Comparison of ENCODE assay signal across 8 cellular contexts in the genomic region with DNA sequence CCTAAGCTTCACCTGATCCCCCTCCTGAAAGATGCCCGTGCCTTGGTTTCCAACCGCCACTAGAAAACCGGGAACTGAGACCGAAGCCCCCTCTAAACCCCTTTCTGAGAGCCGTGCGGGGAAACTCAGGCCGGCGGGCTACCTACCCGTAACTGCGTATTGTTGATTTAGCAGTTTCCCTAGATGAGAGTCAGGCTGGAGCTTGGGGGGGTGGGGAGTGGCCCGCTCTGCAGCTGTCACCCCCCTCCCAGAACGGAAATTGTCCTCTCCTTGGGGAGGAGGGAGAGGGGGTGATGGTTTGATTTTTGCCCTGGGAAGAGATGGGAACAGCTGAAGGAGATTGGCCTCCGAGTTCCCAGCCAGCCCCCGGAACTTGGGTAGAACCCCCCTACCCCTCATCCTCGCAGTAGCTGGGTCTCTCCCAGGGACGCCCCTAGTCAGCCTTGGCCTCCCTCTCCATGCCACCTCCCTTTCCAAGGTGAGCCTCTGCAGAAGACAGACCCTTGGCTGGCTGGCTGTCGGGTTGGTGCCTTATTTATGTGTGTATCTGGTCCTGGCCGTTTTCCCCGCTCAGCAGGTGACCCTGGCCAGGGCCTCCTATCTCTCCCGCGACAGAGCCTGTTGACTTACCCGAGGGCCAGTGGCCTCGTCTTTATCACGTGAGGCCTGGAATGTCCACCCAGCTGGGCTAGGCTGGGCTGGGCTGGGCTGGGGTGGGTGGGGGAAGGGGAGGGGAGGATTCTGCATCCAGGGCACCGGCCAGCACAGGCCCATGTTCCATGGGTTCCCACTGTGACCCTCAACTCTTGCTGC.
A peak's percentile ranks its signal among the peaks of the same experiment; 100 is the strongest.
DNase-seq lines count a peak whose midpoint lies in the region; ATAC-seq and TF ChIP-seq lines count a peak whose summit lies in the region.

No MANE protein-coding gene starts in this region.

- ATAC-seq in GM19328 (IDR thresholded peaks at IDR 0.05; ENCODE audit: unreplicated experiment) (no peak), GM21717 (IDR thresholded peaks at IDR 0.05; ENCODE audit: unreplicated experiment) (no peak), GM21367 (IDR thresholded peaks at IDR 0.05; ENCODE audit: unreplicated experiment) (no peak)

- peaks cover 31% of the 10 kb centered on the region; the same call in 1 of the 2 replicates for H4K20me1 ChIP-seq in KMS-11 (ENCODE audit: insufficient read depth)

- peak; percentile 58 for DNase-seq in AG20443 (ENCODE audit: low spot score)
- no peak for DNase-seq in cardiac fibroblast (ENCODE audit: low read depth in 2 of 2)
- DNase-seq in left kidney (ENCODE audit: low read depth, low spot score) = peak; percentile 95

- H3K9me3 ChIP-seq in stomach smooth muscle (ENCODE audit: control insufficient read depth in 2 of 2, low read length in 2 of 2) = no peaks in the 10 kb centered on the region

- TF ChIP-seq CTCF in KMS-11 (conservative IDR thresholded peaks at IDR 0.05; ENCODE audit: low read depth, low read length) (no peak), cardiac fibroblast (IDR thresholded peaks at IDR 0.05; ENCODE audit: low read depth, low read length) (no peak)

- no peaks in the 10 kb centered on the region for H3K27me3 ChIP-seq in KMS-11 (ENCODE audit: insufficient read depth, low read depth)
- no peaks in the 10 kb centered on the region for H3K27me3 ChIP-seq in stomach smooth muscle (ENCODE audit: control insufficient read depth in 1 of 2, insufficient read depth in 2 of 2, low read length in 2 of 2)

- H3K4me1 ChIP-seq in KMS-11 (ENCODE audit: low read depth, poor library complexity, severe bottlenecking) (peaks cover 49% of the 10 kb centered on the region), stomach smooth muscle (ENCODE audit: control insufficient read depth, insufficient read depth, low read length) (peaks cover 79% of the 10 kb centered on the region)

- peaks cover 72% of the 10 kb centered on the region for H3K79me2 ChIP-seq in KMS-11 (ENCODE audit: insufficient read depth, low read depth)

- no peak overlapping the region for H2AFZ ChIP-seq in KMS-11 (ENCODE audit: low read depth)

- H3K4me2 ChIP-seq in KMS-11 = peak overlapping the region; percentile 88

- peak overlapping the region; percentile 69 for H3K27ac ChIP-seq in KMS-11
- peak overlapping the region; percentile 90 for H3K27ac ChIP-seq in stomach smooth muscle (ENCODE audit: low read length)

- no peaks in the 10 kb centered on the region for H3K36me3 ChIP-seq in KMS-11 (ENCODE audit: insufficient read depth)
- no peaks in the 10 kb centered on the region for H3K36me3 ChIP-seq in stomach smooth muscle (ENCODE audit: control insufficient read depth in 2 of 2, insufficient read depth in 2 of 2, low read length in 2 of 2)

- H3K4me3 ChIP-seq in KMS-11 (IDR thresholded peaks at IDR 0.05; ENCODE audit: insufficient read depth, low read depth, low read length) (no peak overlapping the region), cardiac fibroblast (replicated peaks in 1 of 2; ENCODE audit: low read depth in 2 of 2, low read length in 2 of 2) (peak overlapping the region; percentile 61 to 89), stomach smooth muscle (ENCODE audit: low read length in 2 of 2) (peak overlapping the region; percentile 44 to 82)

- peak overlapping the region; percentile 79; the same call in 1 of the 2 replicates for H3K9ac ChIP-seq in KMS-11
- H3K9ac ChIP-seq in stomach smooth muscle (ENCODE audit: low read length in 2 of 2) = peak overlapping the region; percentile 29 to 51

Comparison
In these comparisons a context has a peak if more than half of its experiments do, and no peak if none do; other contexts are left out.
1. DNase-seq: peak in AG20443 (single experiment) and left kidney (single experiment); none in cardiac fibroblast (0 of 2).